30 cellular contexts compared by ENCODE assay signal in genomic region chr1:174960362-174960761, GRCh38.
"Had no signal": no experiment of that assay in that cellular context is flagged by ENCODE, and none has a peak within 500 bp of the region (broad histone marks: within the 10 kb centered on the region; RNA-seq: fewer than 3 reads in every experiment).

No MANE protein-coding gene starts in this region.

- H3K27ac ChIP-seq: brain microvascular endothelial cell, coronary artery, VCaP had no signal

- DNase-seq: activated CD4-positive, alpha-beta memory T cell treated with anti-CD3 and anti-CD28 coated beads, Interleukin-2, amount 10 ng/mL, durations not matched to agents 7 days and 5 days; activated CD4-positive, alpha-beta T cell treated with anti-CD3 and anti-CD28 coated beads for 1 hour; activated CD4-positive, alpha-beta T cell treated with anti-CD3 and anti-CD28 coated beads for 4 hours; activated CD4-positive, alpha-beta T cell treated with anti-CD3 and anti-CD28 coated beads, Interleukin-2, amount 10 ng/mL, durations not matched to agents 7 days and 5 days; activated CD4-positive, alpha-beta T cell treated with anti-CD3 and anti-CD28 coated beads, Interleukin-2, amount 50 U/mL, for 4 hours; activated CD8-positive, alpha-beta memory T cell treated with anti-CD3 and anti-CD28 coated beads, Interleukin-2, amount 50 U/mL, for 48 hours; activated gamma-delta T cell; activated naive CD4-positive, alpha-beta T cell; activated naive CD4-positive, alpha-beta T cell treated with anti-CD3 and anti-CD28 coated beads, Interleukin-2, amount 10 ng/mL, durations not matched to agents 7 days and 5 days; activated naive CD8-positive, alpha-beta T cell treated with anti-CD3 and anti-CD28 coated beads, Interleukin-2, amount 10 ng/mL, durations not matched to agents 7 days and 5 days; activated T-cell treated with anti-CD3 and anti-CD28 coated beads for 4 hours; activated T-cell treated with anti-CD3 and anti-CD28 coated beads, Interleukin-2, amount 50 U/mL, for 24 hours; activated T-cell treated with anti-CD3 and anti-CD28 coated beads, Interleukin-2, amount 50 U/mL, for 72 hours; brain microvascular endothelial cell; dorsolateral prefrontal cortex; effector memory CD4-positive, alpha-beta T cell; endodermal cell; foreskin fibroblast; head of caudate nucleus; hippocampal formation had no signal

- H3K9me3 Mint-ChIP-seq: activated CD4-positive, alpha-beta memory T cell treated with anti-CD3 and anti-CD28 coated beads, Interleukin-2, amount 10 ng/mL, durations not matched to agents 7 days and 5 days; activated CD4-positive, alpha-beta T cell treated with anti-CD3 and anti-CD28 coated beads, Interleukin-2, amount 10 ng/mL, durations not matched to agents 7 days and 5 days; activated naive CD4-positive, alpha-beta T cell treated with anti-CD3 and anti-CD28 coated beads, Interleukin-2, amount 10 ng/mL, durations not matched to agents 7 days and 5 days; activated naive CD4-positive, alpha-beta T cell treated with anti-CD3 and anti-CD28 coated beads, Interleukin-2, amount 50 U/mL, for 72 hours; activated naive CD8-positive, alpha-beta T cell treated with anti-CD3 and anti-CD28 coated beads, Interleukin-2, amount 10 ng/mL, durations not matched to agents 7 days and 5 days; activated T-cell treated with anti-CD3 and anti-CD28 coated beads, Interleukin-2, amount 50 U/mL, for 24 hours; activated T-cell treated with anti-CD3 and anti-CD28 coated beads, Interleukin-2, amount 50 U/mL, for 72 hours; central memory CD8-positive, alpha-beta T cell; dendritic cell treated with granulocyte-macrophage colony-stimulating factor and Interleukin-4, amounts not matched to agents 40 ng/mL and 50 ng/mL, for 4 days; endodermal cell; WTC11 had no signal

- H3K27me3 ChIP-seq: dorsolateral prefrontal cortex had no signal

- H3K4me3 ChIP-seq: coronary artery, dorsolateral prefrontal cortex had no signal

- H3K27ac Mint-ChIP-seq: activated CD4-positive, alpha-beta memory T cell treated with anti-CD3 and anti-CD28 coated beads, Interleukin-2, amount 10 ng/mL, durations not matched to agents 7 days and 5 days; activated CD4-positive, alpha-beta T cell treated with anti-CD3 and anti-CD28 coated beads, Interleukin-2, amount 10 ng/mL, durations not matched to agents 7 days and 5 days; activated naive CD4-positive, alpha-beta T cell treated with anti-CD3 and anti-CD28 coated beads, Interleukin-2, amount 10 ng/mL, durations not matched to agents 7 days and 5 days; activated naive CD4-positive, alpha-beta T cell treated with anti-CD3 and anti-CD28 coated beads, Interleukin-2, amount 50 U/mL, for 72 hours; activated naive CD8-positive, alpha-beta T cell treated with anti-CD3 and anti-CD28 coated beads, Interleukin-2, amount 10 ng/mL, durations not matched to agents 7 days and 5 days; activated T-cell treated with anti-CD3 and anti-CD28 coated beads, Interleukin-2, amount 50 U/mL, for 24 hours; activated T-cell treated with anti-CD3 and anti-CD28 coated beads, Interleukin-2, amount 50 U/mL, for 72 hours; dendritic cell treated with granulocyte-macrophage colony-stimulating factor and Interleukin-4, amounts not matched to agents 40 ng/mL and 50 ng/mL, for 4 days; endodermal cell; WTC11 had no signal

- H3K36me3 Mint-ChIP-seq: activated naive CD4-positive, alpha-beta T cell treated with anti-CD3 and anti-CD28 coated beads, Interleukin-2, amount 50 U/mL, for 72 hours had no signal

- H3K36me3 ChIP-seq: brain microvascular endothelial cell had no signal

- H3K4me3 Mint-ChIP-seq: activated CD4-positive, alpha-beta memory T cell treated with anti-CD3 and anti-CD28 coated beads, Interleukin-2, amount 10 ng/mL, durations not matched to agents 7 days and 5 days; activated CD4-positive, alpha-beta T cell treated with anti-CD3 and anti-CD28 coated beads, Interleukin-2, amount 10 ng/mL, durations not matched to agents 7 days and 5 days; activated naive CD4-positive, alpha-beta T cell treated with anti-CD3 and anti-CD28 coated beads, Interleukin-2, amount 10 ng/mL, durations not matched to agents 7 days and 5 days; activated naive CD8-positive, alpha-beta T cell treated with anti-CD3 and anti-CD28 coated beads, Interleukin-2, amount 10 ng/mL, durations not matched to agents 7 days and 5 days; activated T-cell treated with anti-CD3 and anti-CD28 coated beads, Interleukin-2, amount 50 U/mL, for 24 hours; activated T-cell treated with anti-CD3 and anti-CD28 coated beads, Interleukin-2, amount 50 U/mL, for 72 hours; central memory CD8-positive, alpha-beta T cell; dendritic cell treated with granulocyte-macrophage colony-stimulating factor and Interleukin-4, amounts not matched to agents 40 ng/mL and 50 ng/mL, for 4 days; endodermal cell; WTC11 had no signal

- FAIRE-seq: astrocyte, bronchial epithelial cell, frontal cortex had no signal

- H3K27me3 Mint-ChIP-seq: activated CD4-positive, alpha-beta memory T cell treated with anti-CD3 and anti-CD28 coated beads, Interleukin-2, amount 10 ng/mL, durations not matched to agents 7 days and 5 days; activated CD4-positive, alpha-beta T cell treated with anti-CD3 and anti-CD28 coated beads, Interleukin-2, amount 10 ng/mL, durations not matched to agents 7 days and 5 days; activated naive CD4-positive, alpha-beta T cell treated with anti-CD3 and anti-CD28 coated beads, Interleukin-2, amount 10 ng/mL, durations not matched to agents 7 days and 5 days; activated naive CD8-positive, alpha-beta T cell treated with anti-CD3 and anti-CD28 coated beads, Interleukin-2, amount 10 ng/mL, durations not matched to agents 7 days and 5 days; activated T-cell treated with anti-CD3 and anti-CD28 coated beads, Interleukin-2, amount 50 U/mL, for 24 hours; central memory CD8-positive, alpha-beta T cell; dendritic cell treated with granulocyte-macrophage colony-stimulating factor and Interleukin-4, amounts not matched to agents 40 ng/mL and 50 ng/mL, for 4 days had no signal

- ATAC-seq: activated naive CD4-positive, alpha-beta T cell treated with anti-CD3 and anti-CD28 coated beads, Interleukin-2, amount 50 U/mL, for 72 hours; activated T-cell treated with anti-CD3 and anti-CD28 coated beads, Interleukin-2, amount 50 U/mL, for 72 hours; esophagus mucosa; WTC11 had no signal
